ENCODE assay signal across 12 cellular contexts in the genomic region with DNA sequence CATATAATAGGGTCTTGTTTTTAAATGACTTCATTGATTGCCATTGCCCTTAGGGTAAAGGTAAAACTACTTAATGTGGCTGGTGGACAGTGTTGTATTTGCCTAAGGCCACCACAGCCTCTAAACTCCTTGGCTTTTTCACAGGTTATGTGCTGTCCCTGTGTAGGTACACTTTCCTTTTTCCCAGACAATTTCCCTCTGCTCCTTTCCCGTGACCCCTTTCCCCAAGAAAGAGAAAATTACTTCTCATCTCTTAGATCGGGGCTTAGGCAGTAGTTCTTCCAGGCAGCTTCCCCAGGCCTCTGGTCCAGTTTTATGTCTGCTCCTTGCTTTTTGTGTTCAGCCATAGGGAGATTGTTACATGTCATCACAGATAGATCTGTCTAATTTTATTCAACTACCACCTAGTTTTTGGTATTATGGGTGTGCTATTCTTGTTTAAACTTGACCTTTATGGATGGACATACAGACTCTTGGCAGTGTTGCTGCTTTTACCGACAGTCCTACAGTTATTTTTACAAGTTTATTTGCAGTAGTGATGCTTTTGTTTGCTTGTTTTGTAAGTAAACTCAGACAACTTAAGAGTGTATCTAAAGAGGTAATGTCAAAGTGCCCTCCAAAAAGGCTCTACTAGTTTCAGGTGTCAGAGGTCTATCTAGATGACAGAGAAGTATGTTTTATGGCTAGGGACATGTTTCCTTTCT. TPM values are rescaled to one million over a fixed set of nuclear protein-coding genes. Genes with fewer than 3 reads are reported as not detected.
DNase-seq lines count a peak whose midpoint lies in the region; FAIRE-seq and TF ChIP-seq lines count a peak whose summit lies in the region.
"Had no signal": no experiment of that assay in that cellular context is flagged by ENCODE, and none has a peak within 500 bp of the region (broad histone marks: within the 10 kb centered on the region; RNA-seq: fewer than 3 reads in every experiment).

No MANE protein-coding gene starts in this region.

- H3K4me1 ChIP-seq in PC-9 (replicated peaks; ENCODE audit: insufficient read depth) = peaks cover 19% of the 10 kb centered on the region

- H3F3A ChIP-seq in PC-9 (ENCODE audit: insufficient read depth, low read depth) = peaks cover 11% of the 10 kb centered on the region

- CTCF ChIA-PET in PC-9 (lab: Charles Lee) = no interaction called here

- H3K4me3 ChIP-seq in PC-9 = no peak overlapping the region
- H3K4me3 ChIP-seq: right atrium auricular region had no signal

- TF ChIP-seq POLR2A in GM12891 (IDR thresholded peaks at IDR 0.05; ENCODE audit: low read depth, low read length) = no peak

- H3K27ac Mint-ChIP-seq in CD14-positive monocyte (peak overlapping the region; percentile 90 to 97 (median 93)), nephron progenitor cell (peak overlapping the region; percentile 60)
- H3K27ac Mint-ChIP-seq in activated T-helper 1 cell treated with anti-CD3 and anti-CD28 coated beads, Interleukin-12 subunit alpha, Interleukin-12 subunit beta, Interleukin-2, Interleukin-4 antibody, amounts not matched to agents 30 ng/mL and 10 ng/mL and 1 ng/mL, durations not matched to agents 14 hours and 24 hours and 36 hours = peak overlapping the region; percentile 82

- peaks cover 92% of the 10 kb centered on the region for H3K4me1 Mint-ChIP-seq in CD14-positive monocyte
- H3K4me1 Mint-ChIP-seq in activated T-helper 1 cell treated with anti-CD3 and anti-CD28 coated beads, Interleukin-12 subunit alpha, Interleukin-12 subunit beta, Interleukin-2, Interleukin-4 antibody, amounts not matched to agents 30 ng/mL and 10 ng/mL and 1 ng/mL, durations not matched to agents 14 hours and 24 hours and 36 hours (ENCODE audit: low read depth) = peaks cover 58% of the 10 kb centered on the region
- H3K4me1 Mint-ChIP-seq in nephron progenitor cell = peaks cover 63% of the 10 kb centered on the region

- no peak overlapping the region for H3K27ac ChIP-seq in PC-9
- H3K27ac ChIP-seq: right atrium auricular region had no signal

- H3K27me3 ChIP-seq in PC-9 (ENCODE audit: insufficient read depth, low read depth) = no peaks in the 10 kb centered on the region
- H3K27me3 ChIP-seq: right atrium auricular region had no signal

- no peaks in the 10 kb centered on the region for H3K9me3 ChIP-seq in PC-9 (ENCODE audit: insufficient read depth, low read depth)
- H3K9me3 ChIP-seq: right atrium auricular region had no signal

- POLR2A ChIA-PET in PC-9 (lab: Charles Lee; ENCODE audit: unreplicated experiment) = no interaction called here

- DNase-seq in CD14-positive monocyte (ENCODE audit: low spot score) (no peak), GM12891 (ENCODE audit: insufficient read length, low spot score) (no peak), nephron progenitor cell (no peak), PC-9 (no peak), cerebellum (ENCODE audit: low spot score) (no peak), mucosa of gallbladder (ENCODE audit: low spot score) (no peak)
- no peak for DNase-seq in activated T-helper 1 cell treated with anti-CD3 and anti-CD28 coated beads, Interleukin-12 subunit alpha, Interleukin-12 subunit beta, Interleukin-2, Interleukin-4 antibody, amounts not matched to agents 30 ng/mL and 10 ng/mL and 1 ng/mL, durations not matched to agents 14 hours and 24 hours and 36 hours (ENCODE audit: low spot score)
- DNase-seq: effector CD8-positive, alpha-beta T cell; NCI-H524 had no signal

- H3K27me3 Mint-ChIP-seq in CD14-positive monocyte (ENCODE audit: low read depth in 3 of 3) (peaks cover 0 to 2% (median 0%) of the 10 kb centered on the region in 3 donors), nephron progenitor cell (ENCODE audit: low read depth, poor library complexity) (no peaks in the 10 kb centered on the region)
- H3K27me3 Mint-ChIP-seq in activated T-helper 1 cell treated with anti-CD3 and anti-CD28 coated beads, Interleukin-12 subunit alpha, Interleukin-12 subunit beta, Interleukin-2, Interleukin-4 antibody, amounts not matched to agents 30 ng/mL and 10 ng/mL and 1 ng/mL, durations not matched to agents 14 hours and 24 hours and 36 hours (ENCODE audit: insufficient read depth) = no peaks in the 10 kb centered on the region

- TF ChIP-seq CTCF in CD14-positive monocyte (IDR thresholded peaks at IDR 0.05) = no peak
- TF ChIP-seq CTCF in nephron progenitor cell (IDR thresholded peaks at IDR 0.05) = no peak
- no peak for TF ChIP-seq CTCF in PC-9 (conservative IDR thresholded peaks at IDR 0.05)

- no peak overlapping the region for H3K4me2 ChIP-seq in PC-9

- H3K36me3 ChIP-seq in PC-9 (ENCODE audit: low read depth) = no peaks in the 10 kb centered on the region
- H3K36me3 ChIP-seq: right atrium auricular region had no signal

- no peaks in the 10 kb centered on the region for H3K9me3 Mint-ChIP-seq in CD14-positive monocyte
- no peaks in the 10 kb centered on the region for H3K9me3 Mint-ChIP-seq in activated T-helper 1 cell treated with anti-CD3 and anti-CD28 coated beads, Interleukin-12 subunit alpha, Interleukin-12 subunit beta, Interleukin-2, Interleukin-4 antibody, amounts not matched to agents 30 ng/mL and 10 ng/mL and 1 ng/mL, durations not matched to agents 14 hours and 24 hours and 36 hours
- H3K9me3 Mint-ChIP-seq in nephron progenitor cell = no peaks in the 10 kb centered on the region

- H2AFZ ChIP-seq in PC-9 = no peak overlapping the region

- BruUV-seq in PC-9 (replicated peaks; lab: Mats Ljungman, UMichigan) = no TSS peak

- peaks cover 17 to 33% of the 10 kb centered on the region in 2 donors for H3K36me3 Mint-ChIP-seq in CD14-positive monocyte
- H3K36me3 Mint-ChIP-seq in activated T-helper 1 cell treated with anti-CD3 and anti-CD28 coated beads, Interleukin-12 subunit alpha, Interleukin-12 subunit beta, Interleukin-2, Interleukin-4 antibody, amounts not matched to agents 30 ng/mL and 10 ng/mL and 1 ng/mL, durations not matched to agents 14 hours and 24 hours and 36 hours (ENCODE audit: low read depth) = peaks cover 15% of the 10 kb centered on the region
- H3K36me3 Mint-ChIP-seq in nephron progenitor cell (ENCODE audit: low read depth) = peaks cover 2% of the 10 kb centered on the region

- H3K79me2 ChIP-seq in PC-9 (ENCODE audit: low read depth) = peaks cover 22% of the 10 kb centered on the region

- no peaks in the 10 kb centered on the region for H3K9me2 ChIP-seq in PC-9 (ENCODE audit: insufficient read depth)

- intact Hi-C loops in CD14-positive monocyte (cut with micrococcal nuclease) (loop anchor here in 1 of 2 donors (2.0 to 5.0 kb wide), 2 partner anchors 20 to 35 kb away; partner anchors contain the start of gene SCAANT1), PC-9 (cut with micrococcal nuclease; ENCODE audit: unreplicated experiment) (no loop called here)
- intact Hi-C loops in activated T-helper 1 cell treated with anti-CD3 and anti-CD28 coated beads, Interleukin-12 subunit alpha, Interleukin-12 subunit beta, Interleukin-2, Interleukin-4 antibody, amounts not matched to agents 30 ng/mL and 10 ng/mL and 1 ng/mL, durations not matched to agents 14 hours and 24 hours and 36 hours (cut with micrococcal nuclease) = no loop called here

- FAIRE-seq in GM12891 (lab: Jason Lieb, UNC) = peak; percentile 50

- H3K4me3 Mint-ChIP-seq in CD14-positive monocyte = peak overlapping the region in 1 of 2 donors; percentile 80
- no peak overlapping the region for H3K4me3 Mint-ChIP-seq in activated T-helper 1 cell treated with anti-CD3 and anti-CD28 coated beads, Interleukin-12 subunit alpha, Interleukin-12 subunit beta, Interleukin-2, Interleukin-4 antibody, amounts not matched to agents 30 ng/mL and 10 ng/mL and 1 ng/mL, durations not matched to agents 14 hours and 24 hours and 36 hours
- H3K4me3 Mint-ChIP-seq in nephron progenitor cell = no peak overlapping the region

- H4K20me1 ChIP-seq in PC-9 (ENCODE audit: insufficient read depth) = peaks cover 30% of the 10 kb centered on the region

TF ChIP-seq in GM12891, 5 proteins besides CTCF, POLR2A, EP300 and RAD21:
- TF ChIP-seq POLR2AphosphoS5 (IDR thresholded peaks at IDR 0.05; ENCODE audit: low read depth, low read length) = no peak
- TF ChIP-seq PAX5 (IDR thresholded peaks at IDR 0.05; ENCODE audit: insufficient read depth, low read length, severe bottlenecking) = no peak
- TF ChIP-seq SPI1 (IDR thresholded peaks at IDR 0.05; ENCODE audit: low read depth, low read length) = no peak
- no peak for TF ChIP-seq POU2F2 (IDR thresholded peaks at IDR 0.05; ENCODE audit: low read depth, low read length)
- TF ChIP-seq TAF1 (IDR thresholded peaks at IDR 0.05; ENCODE audit: low read depth, low read length) = no peak

RNA-seq across cellular contexts. Expression of gene SCAANT1, which starts 20.5 kb away (rescaled TPM):
- polyA plus RNA-seq in CD14-positive monocyte = not detected
- polyA plus RNA-seq in GM12891 (2012; ENCODE audit: low read depth, missing spikeins) = not detected
- total RNA-seq in activated T-helper 1 cell treated with anti-CD3 and anti-CD28 coated beads, Interleukin-12 subunit alpha, Interleukin-12 subunit beta, Interleukin-2, Interleukin-4 antibody, amounts not matched to agents 30 ng/mL and 10 ng/mL and 1 ng/mL, durations not matched to agents 14 hours and 24 hours and 36 hours = not detected in 2 replicates
- total RNA-seq in PC-9 (2021) = not detected in 2 replicates
- not detected for total RNA-seq in cerebellum
- not detected for total RNA-seq in mucosa of gallbladder
- total RNA-seq: fibroblast of villous mesenchyme, right atrium auricular region, temporal lobe had no signal
